Comparison of ENCODE assay signal across 14 cellular contexts in genomic region chr11:67600324-67601029, GRCh38. TPM values are rescaled to one million over a fixed set of nuclear protein-coding genes. Genes with fewer than 3 reads are reported as not detected.
DNase-seq lines count a peak whose midpoint lies in the region; ATAC-seq and TF ChIP-seq lines count a peak whose summit lies in the region.
"Had no signal": no experiment of that assay in that cellular context is flagged by ENCODE, and none has a peak within 500 bp of the region (broad histone marks: within the 10 kb centered on the region; RNA-seq: fewer than 3 reads in every experiment).

No MANE protein-coding gene starts in this region.

- ATAC-seq in GM18909 (IDR thresholded peaks at IDR 0.05; ENCODE audit: poor library complexity, unreplicated experiment) (peak; percentile 61), HG03139 (IDR thresholded peaks at IDR 0.05; ENCODE audit: unreplicated experiment) (peak; percentile 56), HG02852 (IDR thresholded peaks at IDR 0.05; ENCODE audit: unreplicated experiment) (no peak), left ventricle myocardium superior (no peak), GM19324 (IDR thresholded peaks at IDR 0.05; ENCODE audit: low FRiP score, unreplicated experiment) (no peak)
- ATAC-seq: PC-3 had no signal

- no peaks in the 10 kb centered on the region for H4K20me1 ChIP-seq in BLaER1

- H3K9ac ChIP-seq in BLaER1: no peak overlapping the region

- no peaks in the 10 kb centered on the region for H3K36me3 ChIP-seq in BLaER1

- H3K4me3 ChIP-seq in BLaER1: no peak overlapping the region
- H3K4me3 ChIP-seq: testis had no signal

- DNase-seq in pons (ENCODE audit: low spot score): no peak
- no peak for DNase-seq in left ventricle myocardium superior
- DNase-seq: activated CD4-positive, CD25-positive, alpha-beta regulatory T cell; NCI-H1105 treated with DMSO at 0.1 percent for 48 hours; PC-3; testis had no signal

- H3K9me3 ChIP-seq in BLaER1: peaks cover 30% of the 10 kb centered on the region
- H3K9me3 ChIP-seq: testis had no signal

- H3K4me2 ChIP-seq in BLaER1: peak overlapping the region; percentile 53

- H3K4me1 ChIP-seq in BLaER1: peaks cover 20% of the 10 kb centered on the region

- peak; percentile 26; the same call in 1 of the 2 replicates for TF ChIP-seq POLR2A in Raji (IDR thresholded peaks at IDR 0.05; ENCODE audit: insufficient read depth, low read depth, low read length)

- intact Hi-C loops in left ventricle myocardium superior (cut with micrococcal nuclease): no loop called here

- peaks cover 7% of the 10 kb centered on the region; the same call in 1 of the 2 replicates for H3K27me3 ChIP-seq in BLaER1
- H3K27me3 ChIP-seq: testis had no signal

- H3K27ac ChIP-seq in BLaER1: no peak overlapping the region
- H3K27ac ChIP-seq: testis had no signal

RNA-seq across cellular contexts. Expression of gene NDUFV1, which starts 6.3 kb away (rescaled TPM):
- total RNA-seq in left ventricle myocardium superior: 768 TPM

RNA-seq across cellular contexts. Expression of gene GSTP1, which starts 16.9 kb away (rescaled TPM):
- 360 TPM for total RNA-seq in left ventricle myocardium superior

RNA-seq across cellular contexts. Expression of gene NUDT8, which starts 29.3 kb away (rescaled TPM):
- 106 TPM for total RNA-seq in left ventricle myocardium superior

RNA-seq across cellular contexts. Expression of gene TBX10, which starts 39.1 kb away (rescaled TPM):
- 0.37 TPM for total RNA-seq in left ventricle myocardium superior
- total RNA-seq: kidney epithelial cell, osteocyte, PC-3 had no signal

RNA-seq across cellular contexts. Expression of gene ACY3, which starts 50.1 kb away (rescaled TPM):
- total RNA-seq in left ventricle myocardium superior: not detected
- total RNA-seq: osteocyte, PC-3 had no signal

Comparison
In these comparisons a context has a peak if more than half of its experiments do, and no peak if none do; other contexts are left out.
1. ATAC-seq: peak in GM18909 (single experiment) and HG03139 (single experiment); none in HG02852 (single experiment), left ventricle myocardium superior (single experiment) and GM19324 (single experiment).